Comparison of ENCODE assay signal across 27 cellular contexts in genomic region chr14:31018057-31018645, GRCh38.
"Had no signal": no experiment of that assay in that cellular context is flagged by ENCODE, and none has a peak within 500 bp of the region (broad histone marks: within the 10 kb centered on the region; RNA-seq: fewer than 3 reads in every experiment).

No MANE protein-coding gene starts in this region.

- ATAC-seq: activated CD4-positive, CD25-positive, alpha-beta regulatory T cell treated with anti-CD3 and anti-CD28 coated beads, Interleukin-2, amount 50 U/mL, for 24 hours; activated naive CD8-positive, alpha-beta T cell treated with anti-CD3 and anti-CD28 coated beads, Interleukin-2, amount 50 U/mL, for 24 hours; activated T-helper 17 cell treated with anti-CD3 and anti-CD28 coated beads, Interleukin-2, amount 50 U/mL, for 72 hours; natural killer cell; sciatic nerve; stimulated activated memory B cell treated with anti-CD40 and anti-IgM and Interleukin-4, amounts not matched to agents 10 μg/mL and 1 μg/mL and 100 μg/mL, for 72 hours; upper lobe of right lung had no signal

- H3K9ac ChIP-seq: neural progenitor cell had no signal

- FAIRE-seq: frontal cortex, keratinocyte, TTC549 had no signal

- H3K27ac ChIP-seq: esophagus squamous epithelium, neural progenitor cell, stomach, thyroid gland, upper lobe of right lung, VCaP had no signal

- H3K4me2 ChIP-seq: neural progenitor cell, smooth muscle cell had no signal

- H3K27me3 ChIP-seq: esophagus squamous epithelium, neural progenitor cell, stomach, thyroid gland, upper lobe of right lung had no signal

- DNase-seq: activated CD4-positive, alpha-beta T cell treated with anti-CD3 and anti-CD28 coated beads for 48 hours; activated CD4-positive, alpha-beta T cell treated with anti-CD3 and anti-CD28 coated beads, Interleukin-2, amount 50 U/mL, for 48 hours; activated CD8-positive, alpha-beta memory T cell treated with anti-CD3 and anti-CD28 coated beads, Interleukin-2, amount 50 U/mL, for 4 hours; activated naive CD8-positive, alpha-beta T cell treated with anti-CD3 and anti-CD28 coated beads, Interleukin-2, amount 50 U/mL, for 24 hours; activated T-cell treated with anti-CD3 and anti-CD28 coated beads, Interleukin-2, amount 50 U/mL, for 1 hour; central memory CD4-positive, alpha-beta T cell; esophagus squamous epithelium; hippocampal formation; left cardiac atrium; natural killer cell; posterior cingulate gyrus; stimulated activated CD4-positive, alpha-beta T cell treated with anti-CD3 and anti-CD28 coated beads, Interleukin-1b, Interleukin-23, amount 100 ng/mL, for 48 hours; stimulated activated CD4-positive, alpha-beta T cell treated with anti-CD3 and anti-CD28 coated beads, Interleukin-4, amount 100 ng/mL, for 4 hours; stimulated activated CD8-positive, alpha-beta memory T cell treated with anti-CD3 and anti-CD28 coated beads, Interleukin-4, amount 100 ng/mL, for 48 hours; stomach; upper lobe of right lung had no signal

- H3K36me3 ChIP-seq: thyroid gland had no signal

- H2AFZ ChIP-seq: neural progenitor cell had no signal

- H3K9me3 ChIP-seq: esophagus squamous epithelium, stomach, thyroid gland, upper lobe of right lung had no signal

- H3K4me3 ChIP-seq: esophagus squamous epithelium, neural progenitor cell, smooth muscle cell, stomach, thyroid gland, upper lobe of right lung had no signal
